ENCODE assay signal across 10 cellular contexts in the genomic region with DNA sequence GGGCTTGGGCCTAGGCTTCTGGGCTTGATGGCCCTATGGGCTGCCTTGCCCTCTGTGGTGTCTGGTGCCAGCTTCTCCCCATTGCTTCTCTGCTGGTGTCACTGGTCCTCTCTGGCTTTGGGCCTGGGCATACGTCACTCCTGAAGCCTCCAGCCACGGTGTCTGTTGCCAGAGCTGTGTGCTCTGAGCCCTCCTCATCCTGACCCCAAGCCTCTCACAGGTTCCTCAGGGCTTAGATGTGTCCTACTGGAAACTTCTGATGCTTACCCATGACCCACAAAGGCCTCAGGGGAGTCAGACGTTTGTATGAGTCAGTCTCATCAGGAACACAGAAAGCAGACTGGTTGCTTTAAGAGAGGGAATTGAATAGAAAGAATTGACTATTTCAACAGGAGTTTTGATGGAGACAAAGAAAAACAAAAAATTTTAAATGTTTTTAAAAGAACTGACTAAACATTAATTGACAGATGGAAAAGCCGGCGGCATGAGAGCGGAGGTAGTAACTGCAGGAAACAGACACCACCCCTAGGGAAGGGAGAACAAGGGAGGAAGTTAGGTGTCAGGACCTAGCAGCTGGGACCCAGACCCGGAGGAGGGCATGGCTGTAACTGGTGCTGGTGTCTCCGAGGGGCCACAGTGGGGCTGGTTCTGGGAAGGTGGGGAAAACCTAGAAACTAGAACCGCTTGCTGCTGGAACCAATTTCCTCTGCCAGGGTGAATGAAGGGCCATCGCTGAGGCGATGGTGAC. TPM values are rescaled to one million over a fixed set of nuclear protein-coding genes. Genes with fewer than 3 reads are reported as not detected.
DNase-seq lines count a peak whose midpoint lies in the region; ATAC-seq and TF ChIP-seq lines count a peak whose summit lies in the region.
"Had no signal": no experiment of that assay in that cellular context is flagged by ENCODE, and none has a peak within 500 bp of the region (broad histone marks: within the 10 kb centered on the region; RNA-seq: fewer than 3 reads in every experiment).

No MANE protein-coding gene starts in this region.

- H3K4me1 ChIP-seq in Caco-2 (peaks cover 26% of the 10 kb centered on the region), esophagus squamous epithelium (peaks cover 16 to 60% (median 22%) of the 10 kb centered on the region in 3 donors)

- ATAC-seq in GM21825 (IDR thresholded peaks at IDR 0.05; ENCODE audit: unreplicated experiment) (no peak), HG03175 (IDR thresholded peaks at IDR 0.05; ENCODE audit: unreplicated experiment) (no peak)

- H3K27ac ChIP-seq in esophagus squamous epithelium = peak overlapping the region; percentile 48 to 66 (median 58)

- WGBS in esophagus squamous epithelium, 2 donors = 42 to 43% methylated on average over 9 to 11 of the region's 11 CpGs

- POLR2A ChIA-PET in Caco-2 (lab: Charles Lee) = no interaction called here

- peak overlapping the region; percentile 42 for H3K27ac Mint-ChIP-seq in Caco-2 (ENCODE audit: unreplicated experiment)
- H3K27ac Mint-ChIP-seq in osteocyte (ENCODE audit: unreplicated experiment) = peak overlapping the region; percentile 93

- no peak overlapping the region for H3K4me3 ChIP-seq in Caco-2 (ENCODE audit: low read depth, low read length)
- H3K4me3 ChIP-seq in esophagus squamous epithelium = no peak overlapping the region

- H3K4me3 Mint-ChIP-seq in Caco-2 (ENCODE audit: unreplicated experiment) (no peak overlapping the region), osteocyte (ENCODE audit: unreplicated experiment) (peak overlapping the region; percentile 10)

- no peak for DNase-seq in Caco-2
- peak; percentile 93 for DNase-seq in RPMI7951 (ENCODE audit: low read depth)
- no peak for DNase-seq in esophagus squamous epithelium (lab: John Stamatoyannopoulos, UW)
- DNase-seq in osteocyte (ENCODE audit: extremely low spot score, unreplicated experiment) = peak; percentile 86
- no peak for DNase-seq in NCI-H187 treated with DMSO at 0.1 percent for 48 hours (lab: John Stamatoyannopoulos, UW)
- no peak for DNase-seq in 8988T
- DNase-seq: DMS153, NCI-H69 had no signal

- H3K27me3 ChIP-seq in Caco-2 (replicated peaks; ENCODE audit: control insufficient read depth, insufficient read depth, low read length) (no peaks in the 10 kb centered on the region), esophagus squamous epithelium (no peaks in the 10 kb centered on the region)

- H3K36me3 ChIP-seq in Caco-2 (ENCODE audit: control insufficient read depth, insufficient read depth, low read length) (no peaks in the 10 kb centered on the region), esophagus squamous epithelium (no peaks in the 10 kb centered on the region)

- CTCF ChIA-PET in Caco-2 (lab: Charles Lee) = no interaction called here

- BruUV-seq in Caco-2 (replicated peaks; lab: Mats Ljungman, UMichigan) = no TSS peak

- H3K9me3 ChIP-seq in Caco-2 = no peaks in the 10 kb centered on the region
- no peaks in the 10 kb centered on the region for H3K9me3 ChIP-seq in esophagus squamous epithelium

- H3K36me3 Mint-ChIP-seq in Caco-2 (ENCODE audit: insufficient read depth, unreplicated experiment) = no peaks in the 10 kb centered on the region
- H3K36me3 Mint-ChIP-seq in osteocyte (ENCODE audit: unreplicated experiment) = no peaks in the 10 kb centered on the region

- H3K4me1 Mint-ChIP-seq in Caco-2 (ENCODE audit: low read depth, unreplicated experiment) (peaks cover 13% of the 10 kb centered on the region), osteocyte (ENCODE audit: unreplicated experiment) (peaks cover 56% of the 10 kb centered on the region)

- intact Hi-C loops in Caco-2 (cut with micrococcal nuclease; ENCODE audit: unreplicated experiment) = no loop called here
- intact Hi-C loops in esophagus squamous epithelium (cut with DNase I) = no loop called here

- H3K9me3 Mint-ChIP-seq in Caco-2 (ENCODE audit: unreplicated experiment) (no peaks in the 10 kb centered on the region), osteocyte (ENCODE audit: unreplicated experiment) (no peaks in the 10 kb centered on the region)

- H3K27me3 Mint-ChIP-seq in Caco-2 (ENCODE audit: insufficient read depth, unreplicated experiment) (no peaks in the 10 kb centered on the region), osteocyte (ENCODE audit: unreplicated experiment) (no peaks in the 10 kb centered on the region)

- TF ChIP-seq CTCF in Caco-2 (IDR thresholded peaks at IDR 0.05; ENCODE audit: insufficient read depth in 1 of 2, low read depth in 1 of 2, low read length in 1 of 2, severe bottlenecking in 1 of 2, unreplicated experiment in 1 of 2) = no peak
- TF ChIP-seq CTCF in esophagus squamous epithelium (IDR thresholded peaks at IDR 0.05) = no peak
- no peak for TF ChIP-seq CTCF in osteocyte (IDR thresholded peaks at IDR 0.05)

- no peak for TF ChIP-seq POLR2A in esophagus squamous epithelium (IDR thresholded peaks at IDR 0.05)

RNA-seq across cellular contexts. Expression of gene CITED4, which starts 39.9 kb away (rescaled TPM):
- total RNA-seq in Caco-2 (2022) (17.8 and 19.5 TPM in 2 replicates), esophagus squamous epithelium (10 to 100 TPM; 12.2 to 40.6 (median 22.1) TPM), osteocyte (23.4 and 26.0 TPM in 2 replicates)
- 0.72 and 1.1 TPM in 2 replicates for total RNA-seq in RPMI7951 (2014; rRNA removed; shearing (Covaris generic))

Comparison
In these comparisons a context has a peak if more than half of its experiments do, and no peak if none do; other contexts are left out.
1. DNase-seq: peak in RPMI7951 (single experiment) and osteocyte (single experiment); none in Caco-2 (0 of 2), esophagus squamous epithelium (single experiment), NCI-H187 treated with DMSO at 0.1 percent for 48 hours (single experiment) and 8988T (single experiment).